Comparison of ENCODE assay signal across 8 cellular contexts in the genomic region with DNA sequence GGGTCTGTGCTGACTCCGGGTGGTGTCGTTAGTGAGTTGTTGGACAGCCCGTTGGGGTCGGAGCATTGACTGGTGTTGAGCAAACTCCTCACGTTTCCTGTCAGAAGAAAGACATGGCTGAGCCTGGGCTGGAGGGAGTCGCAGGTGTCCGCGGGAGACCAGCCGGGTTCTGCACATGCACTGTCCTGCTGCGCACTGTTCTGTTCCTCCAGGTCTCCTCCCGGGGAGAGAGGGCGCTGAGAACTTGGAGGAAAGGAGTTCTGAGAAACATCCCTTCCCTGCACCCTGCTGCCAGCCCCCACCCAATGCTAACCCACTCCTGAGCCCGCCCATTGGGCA. TPM values are rescaled to one million over a fixed set of nuclear protein-coding genes. Genes with fewer than 3 reads are reported as not detected.
DNase-seq lines count a peak whose midpoint lies in the region; TF ChIP-seq lines count a peak whose summit lies in the region.

No MANE protein-coding gene starts in this region.

- H3K4me3 ChIP-seq in stomach = peak overlapping the region; percentile 78 to 93 (median 88)

- peaks cover 19% of the 10 kb centered on the region for H3K4me1 Mint-ChIP-seq in activated naive CD8-positive, alpha-beta T cell treated with anti-CD3 and anti-CD28 coated beads for 36 hours
- H3K4me1 Mint-ChIP-seq in immature natural killer cell = peaks cover 48 to 60% of the 10 kb centered on the region in 2 donors

- peaks cover 66% of the 10 kb centered on the region for H3K36me3 Mint-ChIP-seq in activated naive CD8-positive, alpha-beta T cell treated with anti-CD3 and anti-CD28 coated beads for 36 hours
- peaks cover 14 to 29% (median 26%) of the 10 kb centered on the region in 3 donors for H3K36me3 Mint-ChIP-seq in immature natural killer cell

- TF ChIP-seq POLR2A in stomach (IDR thresholded peaks at IDR 0.05) = no peak

- H3K27me3 ChIP-seq in stomach = no peaks in the 10 kb centered on the region

- peaks cover 0 to 31% (median 17%) of the 10 kb centered on the region in 4 donors for H3K36me3 ChIP-seq in stomach

- H3K27ac Mint-ChIP-seq in activated naive CD8-positive, alpha-beta T cell treated with anti-CD3 and anti-CD28 coated beads for 36 hours = peak overlapping the region; percentile 100
- peak overlapping the region; percentile 87 to 100 (median 98) for H3K27ac Mint-ChIP-seq in immature natural killer cell

- 23 to 31% (median 26%) methylated on average over 13 of the region's 13 CpGs for WGBS in stomach, 5 donors

- no peak for TF ChIP-seq EP300 in stomach (IDR thresholded peaks at IDR 0.05)

- DNase-seq in DMS53 (lab: John Stamatoyannopoulos, UW) (peak; percentile 50), DMS53 treated with DMSO at 0.1 percent for 48 hours (lab: John Stamatoyannopoulos, UW; ENCODE audit: unreplicated experiment) (no peak), immature natural killer cell (no peak), stomach (no peak), NCI-H1048 (lab: John Stamatoyannopoulos, UW) (no peak), NOMO-1 (lab: John Stamatoyannopoulos, UW; ENCODE audit: unreplicated experiment in 2 of 2) (no peak), activated gamma-delta T cell treated with Interleukin-2 at 50 U/mL for 16 hours (no peak)
- peak; percentile 14 for DNase-seq in activated naive CD8-positive, alpha-beta T cell treated with anti-CD3 and anti-CD28 coated beads for 36 hours

- TF ChIP-seq CTCF in stomach (IDR thresholded peaks at IDR 0.05) = no peak

- intact Hi-C loops in stomach (cut with DNase I; ENCODE audit: low total_unique reads) = no loop called here

- no peaks in the 10 kb centered on the region for H3K27me3 Mint-ChIP-seq in activated naive CD8-positive, alpha-beta T cell treated with anti-CD3 and anti-CD28 coated beads for 36 hours
- peaks cover 7 to 17% (median 10%) of the 10 kb centered on the region in 3 donors for H3K27me3 Mint-ChIP-seq in immature natural killer cell (ENCODE audit: low read depth in 3 of 3)

- H3K27ac ChIP-seq in stomach = peak overlapping the region in 3 of 5 donors; percentile 91 to 95 (median 91)

- peak overlapping the region; percentile 99 for H3K4me3 Mint-ChIP-seq in activated naive CD8-positive, alpha-beta T cell treated with anti-CD3 and anti-CD28 coated beads for 36 hours
- H3K4me3 Mint-ChIP-seq in immature natural killer cell = peak overlapping the region; percentile 98 to 100 (median 98)

- H3K9me3 Mint-ChIP-seq in activated naive CD8-positive, alpha-beta T cell treated with anti-CD3 and anti-CD28 coated beads for 36 hours = peaks cover 36% of the 10 kb centered on the region
- H3K9me3 Mint-ChIP-seq in immature natural killer cell = peaks cover 2 to 8% (median 5%) of the 10 kb centered on the region in 6 donors

- H3K9me3 ChIP-seq in stomach = peaks cover 0 to 37% (median 20%) of the 10 kb centered on the region in 4 donors

- H3K4me1 ChIP-seq in stomach = peaks cover 11 to 32% (median 19%) of the 10 kb centered on the region in 4 donors

RNA-seq across cellular contexts. Expression of gene ZNF141, which starts 1.1 kb away (rescaled TPM):
- total RNA-seq in activated naive CD8-positive, alpha-beta T cell treated with anti-CD3 and anti-CD28 coated beads for 36 hours = 10 to 100 TPM; 26.2 to 27.5 TPM
- 1 to 10 TPM; 5.2 to 8.1 (median 6.2) TPM for polyA plus RNA-seq in immature natural killer cell
- total RNA-seq in stomach = 10 to 100 TPM; 20.9 to 74.7 (median 31.3) TPM
- polyA plus RNA-seq in stomach = 1 to 10 TPM; 2.6 to 4.2 (median 3.4) TPM

RNA-seq across cellular contexts. Expression of gene ZNF732, which starts 33.5 kb away (rescaled TPM):
- total RNA-seq in activated naive CD8-positive, alpha-beta T cell treated with anti-CD3 and anti-CD28 coated beads for 36 hours = under 1 TPM in 1 of 2 experiments, not detected in 1; 0.10 TPM
- under 1 TPM in 2 of 3 donors, not detected in 1; 0.13 to 0.36 TPM for polyA plus RNA-seq in immature natural killer cell
- 1 to 10 TPM in 1 of 5 donors, under 1 TPM in 1, not detected in 3; 0.29 to 5.1 TPM for total RNA-seq in stomach
- polyA plus RNA-seq in stomach = under 1 TPM in 1 of 3 donors, not detected in 2; 0.15 TPM

Comparison
In these comparisons a context has a peak if more than half of its experiments do, and no peak if none do; other contexts are left out.
1. DNase-seq: peak in DMS53 (single experiment) and activated naive CD8-positive, alpha-beta T cell treated with anti-CD3 and anti-CD28 coated beads for 36 hours (single experiment); none in DMS53 treated with DMSO at 0.1 percent for 48 hours (single experiment), immature natural killer cell (0 of 3), stomach (single experiment), NCI-H1048 (single experiment), NOMO-1 (0 of 2) and activated gamma-delta T cell treated with Interleukin-2 at 50 U/mL for 16 hours (single experiment).